Comparison of ENCODE assay signal across 1 cellular context in the genomic region with DNA sequence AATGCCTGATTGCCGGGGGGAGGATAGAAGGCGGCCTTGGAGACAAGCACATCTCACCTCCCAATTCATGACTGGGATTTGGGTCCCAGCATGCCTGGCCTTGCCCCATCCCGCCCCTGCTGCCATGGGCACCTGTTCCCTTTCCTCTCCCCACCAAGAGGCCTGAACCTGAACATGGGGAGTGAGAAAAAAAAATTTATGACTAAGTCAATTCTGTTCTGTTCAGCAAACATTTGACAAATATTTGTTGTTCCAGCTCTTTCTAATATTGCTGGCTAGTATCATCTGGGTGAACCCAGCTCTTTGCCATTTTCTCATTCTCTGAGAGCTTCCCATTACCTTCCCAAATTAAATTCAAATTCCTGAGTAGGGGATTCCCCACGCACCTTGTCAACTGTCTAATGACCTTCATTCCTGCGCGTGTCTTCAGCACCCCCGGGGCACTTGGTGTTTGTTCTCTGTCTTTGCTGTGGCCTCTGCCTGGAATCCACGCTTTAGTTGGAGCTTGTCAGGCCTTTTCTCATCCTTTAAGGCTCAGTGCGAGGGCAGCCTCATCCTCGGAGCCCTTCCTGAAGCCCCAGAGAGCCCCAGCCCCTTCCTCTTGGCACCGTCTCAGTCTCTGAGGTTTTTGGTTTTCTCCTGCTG.
TF ChIP-seq lines count a peak whose summit lies in the region.

No MANE protein-coding gene starts in this region.

TF ChIP-seq in HepG2, 621 proteins besides CTCF, POLR2A, EP300 and RAD21 (continued from another document):
- TF ChIP-seq, protein P1, sequence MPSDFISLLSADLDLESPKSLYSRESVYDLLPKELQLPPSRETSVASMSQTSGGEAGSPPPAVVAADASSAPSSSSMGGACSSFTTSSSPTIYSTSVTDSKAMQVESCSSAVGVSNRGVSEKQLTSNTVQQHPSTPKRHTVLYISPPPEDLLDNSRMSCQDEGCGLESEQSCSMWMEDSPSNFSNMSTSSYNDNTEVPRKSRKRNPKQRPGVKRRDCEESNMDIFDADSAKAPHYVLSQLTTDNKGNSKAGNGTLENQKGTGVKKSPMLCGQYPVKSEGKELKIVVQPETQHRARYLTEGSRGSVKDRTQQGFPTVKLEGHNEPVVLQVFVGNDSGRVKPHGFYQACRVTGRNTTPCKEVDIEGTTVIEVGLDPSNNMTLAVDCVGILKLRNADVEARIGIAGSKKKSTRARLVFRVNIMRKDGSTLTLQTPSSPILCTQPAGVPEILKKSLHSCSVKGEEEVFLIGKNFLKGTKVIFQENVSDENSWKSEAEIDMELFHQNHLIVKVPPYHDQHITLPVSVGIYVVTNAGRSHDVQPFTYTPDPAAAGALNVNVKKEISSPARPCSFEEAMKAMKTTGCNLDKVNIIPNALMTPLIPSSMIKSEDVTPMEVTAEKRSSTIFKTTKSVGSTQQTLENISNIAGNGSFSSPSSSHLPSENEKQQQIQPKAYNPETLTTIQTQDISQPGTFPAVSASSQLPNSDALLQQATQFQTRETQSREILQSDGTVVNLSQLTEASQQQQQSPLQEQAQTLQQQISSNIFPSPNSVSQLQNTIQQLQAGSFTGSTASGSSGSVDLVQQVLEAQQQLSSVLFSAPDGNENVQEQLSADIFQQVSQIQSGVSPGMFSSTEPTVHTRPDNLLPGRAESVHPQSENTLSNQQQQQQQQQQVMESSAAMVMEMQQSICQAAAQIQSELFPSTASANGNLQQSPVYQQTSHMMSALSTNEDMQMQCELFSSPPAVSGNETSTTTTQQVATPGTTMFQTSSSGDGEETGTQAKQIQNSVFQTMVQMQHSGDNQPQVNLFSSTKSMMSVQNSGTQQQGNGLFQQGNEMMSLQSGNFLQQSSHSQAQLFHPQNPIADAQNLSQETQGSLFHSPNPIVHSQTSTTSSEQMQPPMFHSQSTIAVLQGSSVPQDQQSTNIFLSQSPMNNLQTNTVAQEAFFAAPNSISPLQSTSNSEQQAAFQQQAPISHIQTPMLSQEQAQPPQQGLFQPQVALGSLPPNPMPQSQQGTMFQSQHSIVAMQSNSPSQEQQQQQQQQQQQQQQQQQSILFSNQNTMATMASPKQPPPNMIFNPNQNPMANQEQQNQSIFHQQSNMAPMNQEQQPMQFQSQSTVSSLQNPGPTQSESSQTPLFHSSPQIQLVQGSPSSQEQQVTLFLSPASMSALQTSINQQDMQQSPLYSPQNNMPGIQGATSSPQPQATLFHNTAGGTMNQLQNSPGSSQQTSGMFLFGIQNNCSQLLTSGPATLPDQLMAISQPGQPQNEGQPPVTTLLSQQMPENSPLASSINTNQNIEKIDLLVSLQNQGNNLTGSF (CRISPR knock-in tag; IDR thresholded peaks at IDR 0.05), result no peak
- TF ChIP-seq ZBTB7A (CRISPR knock-in tag; IDR thresholded peaks at IDR 0.05) (peak; percentile 52; the same call in 1 of the 2 replicates), ZNF598 (CRISPR knock-in tag; IDR thresholded peaks at IDR 0.05; ENCODE audit: borderline replicate concordance) (no peak), HMG20B (CRISPR knock-in tag; conservative IDR thresholded peaks at IDR 0.05) (no peak), CENPT (CRISPR knock-in tag; IDR thresholded peaks at IDR 0.05; ENCODE audit: low read depth) (no peak), MTA1 (CRISPR knock-in tag; IDR thresholded peaks at IDR 0.05; ENCODE audit: borderline replicate concordance) (0 out of 2 replicates have a peak, but pooled peaks have one; percentile 31), BCL6 (CRISPR knock-in tag; IDR thresholded peaks at IDR 0.05) (no peak; the same call in 1 of the 2 replicates), HIVEP1 (CRISPR knock-in tag; IDR thresholded peaks at IDR 0.05) (no peak), NRL (CRISPR knock-in tag; IDR thresholded peaks at IDR 0.05; ENCODE audit: borderline replicate concordance) (no peak)
- TF ChIP-seq, protein P2, sequence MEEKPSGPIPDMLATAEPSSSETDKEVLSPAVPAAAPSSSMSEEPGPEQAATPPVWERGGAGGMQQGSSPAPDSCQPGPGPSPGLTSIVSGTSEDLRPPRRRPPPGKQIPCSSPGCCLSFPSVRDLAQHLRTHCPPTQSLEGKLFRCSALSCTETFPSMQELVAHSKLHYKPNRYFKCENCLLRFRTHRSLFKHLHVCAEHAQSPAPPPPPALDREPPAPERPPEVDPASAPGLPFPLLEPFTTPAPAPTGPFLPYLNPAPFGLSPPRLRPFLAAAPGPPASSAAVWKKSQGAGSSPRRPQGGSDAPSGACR (CRISPR knock-in tag; IDR thresholded peaks at IDR 0.05), result 0 out of 2 replicates have a peak, but pooled peaks have one; percentile 47
- TF ChIP-seq, protein P3, sequence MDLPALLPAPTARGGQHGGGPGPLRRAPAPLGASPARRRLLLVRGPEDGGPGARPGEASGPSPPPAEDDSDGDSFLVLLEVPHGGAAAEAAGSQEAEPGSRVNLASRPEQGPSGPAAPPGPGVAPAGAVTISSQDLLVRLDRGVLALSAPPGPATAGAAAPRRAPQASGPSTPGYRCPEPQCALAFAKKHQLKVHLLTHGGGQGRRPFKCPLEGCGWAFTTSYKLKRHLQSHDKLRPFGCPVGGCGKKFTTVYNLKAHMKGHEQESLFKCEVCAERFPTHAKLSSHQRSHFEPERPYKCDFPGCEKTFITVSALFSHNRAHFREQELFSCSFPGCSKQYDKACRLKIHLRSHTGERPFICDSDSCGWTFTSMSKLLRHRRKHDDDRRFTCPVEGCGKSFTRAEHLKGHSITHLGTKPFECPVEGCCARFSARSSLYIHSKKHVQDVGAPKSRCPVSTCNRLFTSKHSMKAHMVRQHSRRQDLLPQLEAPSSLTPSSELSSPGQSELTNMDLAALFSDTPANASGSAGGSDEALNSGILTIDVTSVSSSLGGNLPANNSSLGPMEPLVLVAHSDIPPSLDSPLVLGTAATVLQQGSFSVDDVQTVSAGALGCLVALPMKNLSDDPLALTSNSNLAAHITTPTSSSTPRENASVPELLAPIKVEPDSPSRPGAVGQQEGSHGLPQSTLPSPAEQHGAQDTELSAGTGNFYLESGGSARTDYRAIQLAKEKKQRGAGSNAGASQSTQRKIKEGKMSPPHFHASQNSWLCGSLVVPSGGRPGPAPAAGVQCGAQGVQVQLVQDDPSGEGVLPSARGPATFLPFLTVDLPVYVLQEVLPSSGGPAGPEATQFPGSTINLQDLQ (CRISPR knock-in tag; IDR thresholded peaks at IDR 0.05), result no peak
- TF ChIP-seq, protein P4, sequence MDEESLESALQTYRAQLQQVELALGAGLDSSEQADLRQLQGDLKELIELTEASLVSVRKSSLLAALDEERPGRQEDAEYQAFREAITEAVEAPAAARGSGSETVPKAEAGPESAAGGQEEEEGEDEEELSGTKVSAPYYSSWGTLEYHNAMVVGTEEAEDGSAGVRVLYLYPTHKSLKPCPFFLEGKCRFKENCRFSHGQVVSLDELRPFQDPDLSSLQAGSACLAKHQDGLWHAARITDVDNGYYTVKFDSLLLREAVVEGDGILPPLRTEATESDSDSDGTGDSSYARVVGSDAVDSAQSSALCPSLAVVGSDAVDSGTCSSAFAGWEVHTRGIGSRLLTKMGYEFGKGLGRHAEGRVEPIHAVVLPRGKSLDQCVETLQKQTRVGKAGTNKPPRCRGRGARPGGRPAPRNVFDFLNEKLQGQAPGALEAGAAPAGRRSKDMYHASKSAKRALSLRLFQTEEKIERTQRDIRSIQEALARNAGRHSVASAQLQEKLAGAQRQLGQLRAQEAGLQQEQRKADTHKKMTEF (CRISPR knock-in tag; IDR thresholded peaks at IDR 0.05), result no peak
TF ChIP-seq in HepG2: peak in this region for 5.
